ENCODE assay signal across 1 cellular context in the genomic region with DNA sequence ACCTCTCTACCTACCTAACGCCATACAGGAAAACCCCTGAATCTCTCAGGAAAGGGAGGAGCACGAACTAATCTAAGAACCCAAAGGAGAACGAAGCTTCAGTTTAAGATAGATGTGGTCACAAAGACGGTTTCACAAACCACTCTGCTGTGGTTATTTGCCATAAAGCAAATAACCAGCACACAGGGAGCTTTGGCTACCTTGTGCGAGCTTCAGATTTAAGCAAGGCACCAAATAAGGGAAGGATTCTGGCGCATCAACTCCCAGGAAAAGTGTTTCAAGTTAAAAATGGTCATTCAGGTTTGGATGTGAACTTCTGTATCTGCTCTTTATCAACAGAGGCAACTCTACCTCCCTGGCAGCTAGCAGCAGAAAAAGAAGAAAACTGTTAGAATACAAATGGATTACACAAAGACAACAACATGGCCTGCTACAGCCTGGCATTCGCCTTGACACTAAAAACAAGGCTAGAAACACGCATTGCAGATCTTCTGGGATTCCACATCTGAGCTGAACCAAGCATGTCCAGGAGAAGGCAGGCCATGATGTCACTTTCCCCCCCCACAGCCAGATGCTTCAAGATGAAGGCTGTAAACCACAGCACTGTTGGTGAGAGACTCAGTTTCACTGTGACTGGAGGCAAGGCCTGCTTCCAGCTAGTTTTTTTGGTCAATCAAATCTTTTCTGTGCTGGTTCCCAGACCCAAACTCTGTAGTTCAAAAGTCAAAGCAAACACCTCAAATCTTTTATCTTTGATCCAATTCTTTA.
TF ChIP-seq lines count a peak whose summit lies in the region.

No MANE protein-coding gene starts in this region.

TF ChIP-seq in K562, 482 proteins besides CTCF, POLR2A, EP300 and RAD21:
- TF ChIP-seq GATAD2B (IDR thresholded peaks at IDR 0.05; ENCODE audit: borderline replicate concordance) (no peak), ZNF785 (CRISPR knock-in tag; IDR thresholded peaks at IDR 0.05) (no peak), CBX2 (IDR thresholded peaks at IDR 0.05; ENCODE audit: insufficient read depth, low read length, poor library complexity, severe bottlenecking) (no peak), YY1 (IDR thresholded peaks at IDR 0.05; ENCODE audit: borderline replicate concordance in 1 of 3, control insufficient read depth in 1 of 3, extremely low read depth in 1 of 3, insufficient read depth in 3 of 3, insufficient read length in 1 of 3, insufficient replicate concordance in 2 of 3, low read depth in 1 of 3, low read length in 2 of 3) (peak in 1 of 3 experiments; percentile 42), RBM34 (IDR thresholded peaks at IDR 0.05; ENCODE audit: borderline replicate concordance, insufficient read depth, low read length) (no peak), CHCHD3 (CRISPR knock-in tag; IDR thresholded peaks at IDR 0.05) (no peak), MCM2 (IDR thresholded peaks at IDR 0.05; ENCODE audit: low read depth) (no peak), ZNF140 (CRISPR knock-in tag; IDR thresholded peaks at IDR 0.05) (no peak), SIX5 (IDR thresholded peaks at IDR 0.05; ENCODE audit: borderline replicate concordance in 1 of 2, insufficient read depth in 1 of 2, low read depth in 1 of 2, low read length in 2 of 2) (no peak), ADNP (tag; IDR thresholded peaks at IDR 0.05) (no peak), HDAC6 (IDR thresholded peaks at IDR 0.05; ENCODE audit: low read depth, low read length) (no peak)
- TF ChIP-seq, protein P1, sequence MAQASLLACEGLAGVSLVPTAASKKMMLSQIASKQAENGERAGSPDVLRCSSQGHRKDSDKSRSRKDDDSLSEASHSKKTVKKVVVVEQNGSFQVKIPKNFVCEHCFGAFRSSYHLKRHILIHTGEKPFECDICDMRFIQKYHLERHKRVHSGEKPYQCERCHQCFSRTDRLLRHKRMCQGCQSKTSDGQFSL (CRISPR knock-in tag; IDR thresholded peaks at IDR 0.05): 0 out of 2 replicates have a peak, but pooled peaks have one; percentile 29
- TF ChIP-seq, protein P1 (tag; IDR thresholded peaks at IDR 0.05): no peak
- TF ChIP-seq, protein P2, sequence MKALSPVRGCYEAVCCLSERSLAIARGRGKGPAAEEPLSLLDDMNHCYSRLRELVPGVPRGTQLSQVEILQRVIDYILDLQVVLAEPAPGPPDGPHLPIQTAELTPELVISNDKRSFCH (CRISPR knock-in tag; IDR thresholded peaks at IDR 0.05): no peak
- TF ChIP-seq, protein P2 (tag; IDR thresholded peaks at IDR 0.05): no peak
